In genomic region chr5:173298213-173298933, GRCh38 we compare ENCODE assay signal across 25 cellular contexts.
"Had no signal": no experiment of that assay in that cellular context is flagged by ENCODE, and none has a peak within 500 bp of the region (broad histone marks: within the 10 kb centered on the region; RNA-seq: fewer than 3 reads in every experiment).

No MANE protein-coding gene starts in this region.

- DNase-seq: activated CD4-positive, alpha-beta T cell treated with anti-CD3 and anti-CD28 coated beads for 4 hours; activated CD8-positive, alpha-beta memory T cell treated with anti-CD3 and anti-CD28 coated beads, Interleukin-2, amount 50 U/mL, for 48 hours; activated CD8-positive, alpha-beta T cell treated with anti-CD3 and anti-CD28 coated beads, Interleukin-2, amount 10 ng/mL, durations not matched to agents 7 days and 5 days; activated effector memory CD4-positive, alpha-beta T cell treated with Interleukin-2 at 50 U/mL for 16 hours; activated naive CD4-positive, alpha-beta T cell treated with Interleukin-2 at 50 U/mL for 16 hours; activated naive CD8-positive, alpha-beta T cell treated with anti-CD3 and anti-CD28 coated beads, Interleukin-2, amount 50 U/mL, for 24 hours; activated T-cell treated with anti-CD3 and anti-CD28 coated beads, Interleukin-2, amount 50 U/mL, for 1 hour; amniotic stem cell; central memory CD4-positive, alpha-beta T cell; MM.1S; NCI-H146; NCI-H187 treated with DMSO at 0.1 percent for 48 hours; NCI-H2081 treated with DMSO at 0.1 percent for 48 hours; NCI-H446; NCI-H524; PC-3; SHP77 had no signal

- H3K4me3 ChIP-seq: ascending aorta, body of pancreas, SJSA1 had no signal

- H3K4me1 ChIP-seq: ascending aorta had no signal

- H3K27ac ChIP-seq: ascending aorta, SJSA1 had no signal

- FAIRE-seq: bronchial epithelial cell, RCC 7860 had no signal

- H3K9me3 ChIP-seq: ascending aorta, body of pancreas, SJSA1 had no signal

- H3K36me3 ChIP-seq: ascending aorta, SJSA1 had no signal

- ATAC-seq: activated CD4-positive, CD25-positive, alpha-beta regulatory T cell treated with anti-CD3 and anti-CD28 coated beads, Interleukin-2, amount 50 U/mL, for 24 hours; activated CD8-positive, alpha-beta T cell treated with anti-CD3 and anti-CD28 coated beads, Interleukin-2, amount 10 ng/mL, durations not matched to agents 7 days and 5 days; activated naive CD4-positive, alpha-beta T cell treated with anti-CD3 and anti-CD28 coated beads, Interleukin-2, amount 50 U/mL, for 72 hours; activated naive CD8-positive, alpha-beta T cell treated with anti-CD3 and anti-CD28 coated beads, Interleukin-2, amount 50 U/mL, for 24 hours; PC-3; SK-N-SH treated with all-trans-retinoic acid at 6 μM for 48 hours had no signal

- H3K27me3 ChIP-seq: ascending aorta, body of pancreas, SJSA1 had no signal
